29 cellular contexts compared by ENCODE assay signal in the genomic region with DNA sequence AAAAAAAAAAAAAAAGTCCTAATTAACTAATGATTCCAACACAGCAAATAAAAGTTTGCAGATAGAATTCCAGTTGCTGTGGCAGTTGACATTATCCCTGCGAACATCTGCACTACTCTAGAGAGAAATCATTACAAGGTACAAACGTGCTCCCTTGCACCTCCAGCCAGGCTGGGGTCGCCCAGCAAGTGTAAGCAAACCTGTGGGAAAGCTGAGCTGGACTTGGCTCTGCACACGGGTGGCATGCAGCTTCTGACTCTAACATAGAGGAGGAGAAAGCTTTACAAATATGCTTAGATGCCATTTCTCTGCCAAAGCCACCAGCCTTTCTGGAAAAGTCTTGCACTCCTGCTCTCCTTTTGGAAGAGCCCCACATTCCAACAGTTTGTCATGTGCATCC.
"Had no signal": no experiment of that assay in that cellular context is flagged by ENCODE, and none has a peak within 500 bp of the region (broad histone marks: within the 10 kb centered on the region; RNA-seq: fewer than 3 reads in every experiment).

No MANE protein-coding gene starts in this region.

- H3K4me2 ChIP-seq: smooth muscle cell had no signal

- H3K27ac ChIP-seq: neutrophil, pancreas, psoas muscle, spleen, thoracic aorta, thyroid gland, tibial nerve, upper lobe of left lung, vagina had no signal

- H3K4me1 ChIP-seq: psoas muscle had no signal

- H3K27me3 ChIP-seq: neutrophil, pancreas, spleen, thyroid gland, tibial nerve, upper lobe of left lung, vagina had no signal

- FAIRE-seq: pancreas, urothelium cell line had no signal

- H3K4me3 ChIP-seq: pancreas, psoas muscle, skin epidermis, smooth muscle cell, spleen, thoracic aorta, thyroid gland, tibial nerve, upper lobe of left lung, vagina had no signal

- ATAC-seq: naive thymus-derived CD8-positive, alpha-beta T cell; natural killer cell treated with Interleukin-12 subunit alpha and Interleukin-12 subunit beta and Interleukin-15 and Interleukin-18, amount 100 ng/mL, for 72 hours; pancreas; psoas muscle; right cardiac atrium; sciatic nerve; stimulated activated memory B cell treated with anti-CD40 and anti-IgM and Interleukin-4, amounts not matched to agents 10 μg/mL and 1 μg/mL and 100 μg/mL, for 72 hours; stimulated activated naive CD8-positive, alpha-beta T cell treated with anti-CD3 and anti-CD28 coated beads, Interleukin-15, amount 100 ng/mL, for 72 hours; stimulated activated naive CD8-positive, alpha-beta T cell treated with anti-CD3 and anti-CD28 coated beads, Interleukin-15, Interleukin-2, amounts not matched to agents 100 U/mL and 50 U/mL, for 24 hours had no signal

- H3K9me3 ChIP-seq: neutrophil, pancreas, psoas muscle, spleen, thoracic aorta, thyroid gland, tibial nerve, upper lobe of left lung, vagina had no signal

- H3K36me3 ChIP-seq: neutrophil, pancreas, thyroid gland, vagina had no signal

- DNase-seq: naive thymus-derived CD8-positive, alpha-beta T cell; nephron progenitor cell; nucleus accumbens; pancreas; psoas muscle; right cardiac atrium; spleen; stimulated activated CD4-positive, alpha-beta T cell treated with anti-CD3 and anti-CD28 coated beads, Interleukin-12 subunit alpha, Interleukin-12 subunit beta, amount 100 ng/mL, for 4 hours; stimulated activated CD4-positive, alpha-beta T cell treated with anti-CD3 and anti-CD28 coated beads, Interleukin-1b, Interleukin-23, amount 100 ng/mL, for 48 hours; stimulated activated CD4-positive, alpha-beta T cell treated with anti-CD3 and anti-CD28 coated beads, Interleukin-4, amount 100 ng/mL, for 1 hour; stimulated activated CD4-positive, alpha-beta T cell treated with anti-CD3 and anti-CD28 coated beads, Interleukin-4, amount 100 ng/mL, for 4 hours; stimulated activated CD8-positive, alpha-beta memory T cell treated with anti-CD3 and anti-CD28 coated beads, Interleukin-4, amount 100 ng/mL, for 48 hours; stimulated activated naive CD4-positive, alpha-beta T cell; stimulated activated naive CD8-positive, alpha-beta T cell treated with anti-CD3 and anti-CD28 coated beads, Interleukin-15, amount 100 ng/mL, for 72 hours; stimulated activated naive CD8-positive, alpha-beta T cell treated with anti-CD3 and anti-CD28 coated beads, Interleukin-15, Interleukin-2, amounts not matched to agents 100 U/mL and 50 U/mL, for 24 hours; substantia nigra; thyroid gland; trophoblast cell; upper lobe of left lung had no signal
